Comparison of ENCODE assay signal across 8 cellular contexts in genomic region chr12:88141425-88141773, GRCh38. TPM values are rescaled to one million over a fixed set of nuclear protein-coding genes. Genes with fewer than 3 reads are reported as not detected.
DNase-seq lines count a peak whose midpoint lies in the region; ATAC-seq and TF ChIP-seq lines count a peak whose summit lies in the region.

No MANE protein-coding gene starts in this region.

- H3K56ac ChIP-seq in H9 (ENCODE audit: insufficient read length, low read depth, low read length), result no peak overlapping the region

- H3K14ac ChIP-seq in H9 (ENCODE audit: insufficient read depth, low read length), result no peak overlapping the region

- ATAC-seq in T-cell (replicated peaks in 1 of 4) (peak in 1 of 4 experiments; percentile 0), gastroesophageal sphincter (no peak), GM21737 (IDR thresholded peaks at IDR 0.05; ENCODE audit: unreplicated experiment) (no peak)

- H3K23me2 ChIP-seq in H9 (ENCODE audit: insufficient read length, low read depth, low read length, poor library complexity, severe bottlenecking), result no peaks in the 10 kb centered on the region

- H3K4me1 Mint-ChIP-seq in H9, result peaks cover 32 to 35% of the 10 kb centered on the region in 2 experiments
- H3K4me1 Mint-ChIP-seq in T-cell, result peaks cover 47 to 63% (median 59%) of the 10 kb centered on the region in 3 donors

- H3K27ac Mint-ChIP-seq in H9 (peak overlapping the region in 2 of 3 experiments; percentile 76 to 80; a peak in 4 of 7 replicates), T-cell (peak overlapping the region; percentile 96)

- no peak overlapping the region for H3K9ac ChIP-seq in H9 (ENCODE audit: extremely low read depth, insufficient read length, low read length)

- TF ChIP-seq CTCF in H9 (conservative IDR thresholded peaks at IDR 0.05) (no peak), gastroesophageal sphincter (IDR thresholded peaks at IDR 0.05) (no peak)

- H2BK15ac ChIP-seq in H9 (ENCODE audit: low read depth, low read length), result no peak overlapping the region

- no peak overlapping the region for H2BK5ac ChIP-seq in H9 (ENCODE audit: insufficient read length, low read length)

- H3K79me2 ChIP-seq in H9 (ENCODE audit: insufficient read depth, low read length), result peaks cover 5% of the 10 kb centered on the region; the same call in 1 of the 2 replicates

- no peak overlapping the region for H3K4ac ChIP-seq in H9 (ENCODE audit: low read depth, low read length)

- WGBS in H9 (ENCODE audit: extremely low coverage, insufficient read length, low lambda C conversion rate), result no CpG with 5 or more reads among the region's 13 CpGs
- WGBS in gastroesophageal sphincter (ENCODE audit: low coverage in 1 of 2), 2 donors, result 6% methylated on average over 10 to 12 of the region's 13 CpGs

- H3K36me3 ChIP-seq in gastroesophageal sphincter, result peaks cover 0 to 7% of the 10 kb centered on the region in 2 donors

- H3K27ac ChIP-seq in H9 (ENCODE audit: insufficient read length, low read depth, low read length), result no peak overlapping the region
- H3K27ac ChIP-seq in gastroesophageal sphincter, result peak overlapping the region in 3 of 4 donors; percentile 76 to 84 (median 80)
- peak overlapping the region in 20 of 21 experiments; percentile 27 to 89 (median 82) for H3K27ac ChIP-seq in skin epidermis

- H4K20me1 ChIP-seq in H9 (ENCODE audit: control insufficient read depth, insufficient read depth, insufficient read length), result no peaks in the 10 kb centered on the region

- H3K79me1 ChIP-seq in H9 (ENCODE audit: insufficient read depth, low read depth, low read length, poor library complexity, severe bottlenecking), result no peaks in the 10 kb centered on the region

- TF ChIP-seq POLR2A in gastroesophageal sphincter (IDR thresholded peaks at IDR 0.05), result no peak

- no peaks in the 10 kb centered on the region for H3K27me3 ChIP-seq in H9 (ENCODE audit: insufficient read depth, low read length)
- H3K27me3 ChIP-seq in gastroesophageal sphincter, result no peaks in the 10 kb centered on the region

- H3K4me3 Mint-ChIP-seq in H9 (peak overlapping the region; percentile 88 to 97), T-cell (peak overlapping the region; percentile 92 to 96 (median 94))

- no peak overlapping the region for H2BK12ac ChIP-seq in H9 (ENCODE audit: insufficient read length, low read depth, low read length)

- no peak overlapping the region for H4K8ac ChIP-seq in H9 (replicated peaks; ENCODE audit: insufficient read length, low read depth, low read length)

- peaks cover 5% of the 10 kb centered on the region; the same call in 1 of the 2 replicates for H3K4me1 ChIP-seq in H9 (ENCODE audit: insufficient read depth, low read length)
- peaks cover 0 to 35% (median 0%) of the 10 kb centered on the region in 3 donors for H3K4me1 ChIP-seq in gastroesophageal sphincter

- no peaks in the 10 kb centered on the region for H3K9me3 ChIP-seq in H9 (ENCODE audit: control insufficient read depth, low read depth, low read length)
- H3K9me3 ChIP-seq in gastroesophageal sphincter, result no peaks in the 10 kb centered on the region

- no peak overlapping the region for H2BK20ac ChIP-seq in H9 (ENCODE audit: low read depth, low read length, poor library complexity, severe bottlenecking)

- peak overlapping the region; percentile 75 for H3K4me2 ChIP-seq in H9 (ENCODE audit: insufficient read depth, insufficient read length, low read length)

- H4K5ac ChIP-seq in H9 (ENCODE audit: insufficient read length, low read depth, low read length), result no peak overlapping the region

- peak overlapping the region; percentile 60 to 93 for H3K4me3 ChIP-seq in gastroesophageal sphincter
- H3K4me3 ChIP-seq in skin epidermis, result peak overlapping the region; percentile 50 to 91 (median 66)

- H3K27me3 Mint-ChIP-seq in H9 (ENCODE audit: low read depth), result no peaks in the 10 kb centered on the region
- H3K27me3 Mint-ChIP-seq in T-cell, result no peaks in the 10 kb centered on the region

- no peak overlapping the region for H2BK120ac ChIP-seq in H9 (ENCODE audit: low read depth, low read length, poor library complexity, severe bottlenecking)

- no peak for TF ChIP-seq EP300 in gastroesophageal sphincter (IDR thresholded peaks at IDR 0.05)

- H2AK5ac ChIP-seq in H9 (ENCODE audit: insufficient read length, low read length), result no peak overlapping the region

- H4K91ac ChIP-seq in H9 (ENCODE audit: insufficient read length, low read depth, low read length), result no peak overlapping the region

- H3K18ac ChIP-seq in H9 (ENCODE audit: insufficient read length, low read depth, low read length), result no peak overlapping the region

- H2AFZ ChIP-seq in H9 (ENCODE audit: low read length), result no peak overlapping the region

- H3K23ac ChIP-seq in H9 (ENCODE audit: insufficient read length, low read depth, low read length), result no peak overlapping the region

- no peak overlapping the region for H3T11ph ChIP-seq in H9 (ENCODE audit: low read length)

- POLR2A ChIA-PET in T-cell (lab: Charles Lee), result interaction anchor here in 1 of 2 donors (1.1 kb wide), 1 partner anchor 108 kb away, joined by 3 read pairs; no protein-coding TSS in a partner anchor

- CTCF ChIA-PET in T-cell (lab: Charles Lee), result interaction anchor here in 1 of 2 donors (0.6 kb wide), 1 partner anchor 106 kb away, joined by 3 read pairs; a partner anchor contains a TSS

- peaks cover 0 to 11% (median 0%) of the 10 kb centered on the region in 3 experiments; a peak in 3 of 7 replicates for H3K36me3 Mint-ChIP-seq in H9 (ENCODE audit: insufficient read depth in 1 of 3, low read depth in 3 of 3)
- H3K36me3 Mint-ChIP-seq in T-cell, result peaks cover 22% of the 10 kb centered on the region

- H3K9me3 Mint-ChIP-seq in H9 (no peaks in the 10 kb centered on the region), T-cell (no peaks in the 10 kb centered on the region)

- DNase-seq in H9 (no peak), T-cell (no peak), SIG-M5 (lab: John Stamatoyannopoulos, UW) (no peak), NCI-H1694 treated with DMSO at 0.1 percent for 48 hours (lab: John Stamatoyannopoulos, UW) (no peak)
- no peak for DNase-seq in central memory CD4-positive, alpha-beta T cell

RNA-seq across cellular contexts. Expression of gene CEP290, which starts 0.5 kb away (rescaled TPM):
- total RNA-seq in H9 (2021) (10.0 and 12.8 TPM in 2 replicates), T-cell (10 to 100 TPM; 18.5 to 22.6 (median 20.8) TPM), gastroesophageal sphincter (10 to 100 TPM; 11.3 to 31.3 (median 16.4) TPM)

RNA-seq across cellular contexts. Expression of gene TMTC3, which starts 0.7 kb away (rescaled TPM):
- total RNA-seq in H9 (2021), result 37.7 and 40.1 TPM in 2 replicates
- total RNA-seq in T-cell, result 10 to 100 TPM in 1 of 5 donors, 1 to 10 TPM in 4; 7.1 to 11.0 (median 8.6) TPM
- total RNA-seq in gastroesophageal sphincter, result 10 to 100 TPM; 21.9 to 34.7 (median 23.9) TPM
